ENCODE assay signal across 12 cellular contexts in genomic region chr9:107274953-107275422, GRCh38. TPM values are rescaled to one million over a fixed set of nuclear protein-coding genes. Genes with fewer than 3 reads are reported as not detected.
DNase-seq lines count a peak whose midpoint lies in the region; ATAC-seq and TF ChIP-seq lines count a peak whose summit lies in the region.
"Had no signal": no experiment of that assay in that cellular context is flagged by ENCODE, and none has a peak within 500 bp of the region (broad histone marks: within the 10 kb centered on the region; RNA-seq: fewer than 3 reads in every experiment).

No MANE protein-coding gene starts in this region.

- CTCF ChIA-PET in mammary epithelial cell (lab: Charles Lee; ENCODE audit: low non-redundant PET), result no interaction called here

- peak overlapping the region; percentile 32 for H3K4me2 ChIP-seq in mammary epithelial cell (ENCODE audit: insufficient read depth, low read depth, low read length)

- H3K9me3 ChIP-seq in mammary epithelial cell (replicated peaks; ENCODE audit: insufficient read depth, low read length) (no peaks in the 10 kb centered on the region), mucosa of descending colon (no peaks in the 10 kb centered on the region)

- no peak overlapping the region for H3K9ac ChIP-seq in mammary epithelial cell (ENCODE audit: insufficient read depth, low read length)

- H3K27me3 ChIP-seq in mammary epithelial cell (ENCODE audit: insufficient read depth, low read length), result no peaks in the 10 kb centered on the region

- TF ChIP-seq CTCF in AG10803 (conservative IDR thresholded peaks at IDR 0.05; ENCODE audit: low read length), result no peak
- TF ChIP-seq CTCF in mammary epithelial cell (conservative IDR thresholded peaks at IDR 0.05 in 1 of 2, IDR thresholded peaks at IDR 0.05 in 1 of 2; ENCODE audit: extremely low read depth in 1 of 2, insufficient read depth in 1 of 2, low read depth in 1 of 2, low read length in 2 of 2), result no peak
- no peak for TF ChIP-seq CTCF in mucosa of descending colon (IDR thresholded peaks at IDR 0.05)

- dilution Hi-C loops in mammary epithelial cell (cut with HindIII; ENCODE audit: low sequenced_read_pairs), result no loop called here

- H3K36me3 ChIP-seq in mammary epithelial cell (ENCODE audit: insufficient read depth, low read length) (no peaks in the 10 kb centered on the region), mucosa of descending colon (ENCODE audit: low read depth) (no peaks in the 10 kb centered on the region)

- WGBS in mammary epithelial cell (ENCODE audit: low coverage, missing lambda C conversion rate), result 30% methylated on average over 4 of the region's 4 CpGs

- H3K4me1 ChIP-seq in mammary epithelial cell (ENCODE audit: insufficient read depth, low read length) (peaks cover 32% of the 10 kb centered on the region), mucosa of descending colon (ENCODE audit: low read depth) (no peaks in the 10 kb centered on the region)

- H2AFZ ChIP-seq in mammary epithelial cell (ENCODE audit: low read depth, low read length), result no peak overlapping the region

- no peaks in the 10 kb centered on the region for H4K20me1 ChIP-seq in mammary epithelial cell (ENCODE audit: insufficient read depth, low read length)

- in situ Hi-C loops in mammary epithelial cell (cut with MboI; ENCODE audit: low sequenced_read_pairs in 2 of 2), result no loop called here

- no TSS peak for BruUV-seq in mammary epithelial cell (replicated peaks; lab: Mats Ljungman, UMichigan)

- ATAC-seq in mucosa of descending colon (peak; percentile 52), GM19452 (IDR thresholded peaks at IDR 0.05; ENCODE audit: unreplicated experiment) (no peak), HG02981 (IDR thresholded peaks at IDR 0.05; ENCODE audit: unreplicated experiment) (no peak)

- intact Hi-C loops in mammary epithelial cell (cut with micrococcal nuclease), result no loop called here
- intact Hi-C loops in mucosa of descending colon (cut with DNase I, micrococcal nuclease), result no loop called here

- H3K4me3 ChIP-seq in AG10803 (ENCODE audit: low read length) (no peak overlapping the region), mammary epithelial cell (replicated peaks in 1 of 3; ENCODE audit: insufficient read depth in 1 of 3, low read depth in 2 of 3, low read length in 3 of 3) (no peak overlapping the region), mucosa of descending colon (no peak overlapping the region)

- H3K79me2 ChIP-seq in mammary epithelial cell (ENCODE audit: insufficient read depth, low read length), result no peaks in the 10 kb centered on the region

- peak overlapping the region; percentile 17 for H3K27ac ChIP-seq in mammary epithelial cell (ENCODE audit: insufficient read depth, low read depth, low read length)
- H3K27ac ChIP-seq: HL-60 had no signal

- DNase-seq in AG10803 (ENCODE audit: low read depth) (peak; percentile 100), LoVo (ENCODE audit: low spot score) (peak; percentile 40), mammary epithelial cell (peak; percentile 99), mucosa of descending colon (no peak), NCI-H1105 (lab: John Stamatoyannopoulos, UW) (no peak), cerebellar cortex (ENCODE audit: low spot score) (no peak)
- DNase-seq: activated CD4-positive, alpha-beta T cell treated with anti-CD3 and anti-CD28 coated beads, Interleukin-2, amount 50 U/mL, for 48 hours; cerebellar nuclear complex; stimulated activated CD4-positive, alpha-beta T cell treated with anti-CD3 and anti-CD28 coated beads, Interleukin-2, amount 100 ng/mL, for 24 hours had no signal

RNA-seq across cellular contexts. Expression of gene RAD23B, which starts 8.1 kb away (rescaled TPM):
- total RNA-seq in mammary epithelial cell, result 100 to 1,000 TPM; 126 to 177 TPM
- polyA plus RNA-seq in mammary epithelial cell, result 166 TPM
- 115 TPM for polyA minus RNA-seq in mammary epithelial cell
- 10 to 100 TPM; 83.0 to 95.6 (median 93.7) TPM for total RNA-seq in mucosa of descending colon

Comparison
In these comparisons a context has a peak if more than half of its experiments do, and no peak if none do; other contexts are left out.
1. DNase-seq: peak in AG10803 (single experiment), LoVo (single experiment) and mammary epithelial cell (single experiment); none in mucosa of descending colon (0 of 3), NCI-H1105 (single experiment) and cerebellar cortex (single experiment).